8 cellular contexts compared by ENCODE assay signal in the genomic region with DNA sequence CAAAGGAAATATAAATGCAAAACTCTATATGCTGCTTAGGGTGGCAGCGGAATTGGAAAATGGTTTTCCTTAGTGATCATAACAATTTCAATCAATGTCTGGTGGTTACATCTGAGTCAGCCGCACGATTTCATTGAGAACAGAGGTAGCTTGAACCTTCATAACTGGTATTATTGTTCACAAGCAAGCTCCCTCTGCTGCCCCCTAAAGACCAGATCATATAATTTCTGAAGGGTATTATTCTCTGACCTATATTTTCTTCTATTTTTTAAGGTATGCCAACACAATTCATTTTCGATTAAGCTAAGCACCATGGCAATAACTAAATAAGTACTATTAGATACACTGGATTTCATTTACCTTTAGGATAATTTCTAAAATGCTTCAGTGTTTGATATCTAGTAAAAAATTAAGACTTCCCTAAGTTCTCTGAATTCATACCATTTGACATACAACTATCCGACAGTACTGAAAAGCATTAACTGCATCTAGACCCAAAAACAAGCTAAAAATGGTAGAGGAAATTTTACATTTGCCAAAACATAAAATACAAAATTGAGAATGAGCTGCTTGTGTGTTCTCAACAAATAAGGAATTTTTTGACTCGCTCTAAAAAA.
DNase-seq lines count a peak whose midpoint lies in the region; TF ChIP-seq lines count a peak whose summit lies in the region.

No MANE protein-coding gene starts in this region.

- no peaks in the 10 kb centered on the region for H3K36me3 ChIP-seq in SU-DHL-6 (ENCODE audit: low read length)

- no peak overlapping the region for H3K4me3 ChIP-seq in SU-DHL-6 (ENCODE audit: insufficient read depth, low read length, poor library complexity, severe bottlenecking)

- no peaks in the 10 kb centered on the region for H3K9me2 ChIP-seq in SU-DHL-6 (replicated peaks; ENCODE audit: insufficient read depth, low read length)

- peak; percentile 31 for DNase-seq in GM10266 (ENCODE audit: extremely low spot score)
- peak; percentile 70 to 72 for DNase-seq in Kasumi-1 (lab: John Stamatoyannopoulos, UW)
- DNase-seq in iPS DF 4.7 (ENCODE audit: extremely low read depth, low spot score) = peak; percentile 14
- DNase-seq in NCI-H2107 treated with DMSO at 0.1 percent for 48 hours (lab: John Stamatoyannopoulos, UW; ENCODE audit: unreplicated experiment) = no peak
- no peak for DNase-seq in activated naive CD4-positive, alpha-beta T cell treated with Interleukin-2 at 50 U/mL for 16 hours
- DNase-seq in activated gamma-delta T cell (lab: John Stamatoyannopoulos, UW) = no peak

- no peaks in the 10 kb centered on the region for H4K20me1 ChIP-seq in SU-DHL-6 (ENCODE audit: low read depth, low read length)

- no peak overlapping the region for H3K4me2 ChIP-seq in SU-DHL-6 (ENCODE audit: low read depth, low read length, poor library complexity, severe bottlenecking)

- no peak overlapping the region for H3K9ac ChIP-seq in SU-DHL-6 (ENCODE audit: low read length)

- no peaks in the 10 kb centered on the region for H3K79me2 ChIP-seq in SU-DHL-6 (ENCODE audit: insufficient read depth, low read length)

- H3K27me3 ChIP-seq in SU-DHL-6 (ENCODE audit: low read length) = no peaks in the 10 kb centered on the region

- no peaks in the 10 kb centered on the region for H3F3A ChIP-seq in SU-DHL-6 (ENCODE audit: insufficient read depth)

- no peak overlapping the region for H3K27ac ChIP-seq in 22Rv1
- H3K27ac ChIP-seq in SU-DHL-6 (ENCODE audit: low read depth, low read length) = no peak overlapping the region

- no peaks in the 10 kb centered on the region for H3K9me3 ChIP-seq in SU-DHL-6 (ENCODE audit: insufficient read depth, low read length)

- TF ChIP-seq CTCF in 22Rv1 (IDR thresholded peaks at IDR 0.05) = peak; percentile 91
- peak; percentile 45 for TF ChIP-seq CTCF in GM10266 (IDR thresholded peaks at IDR 0.05; ENCODE audit: control insufficient read depth, insufficient read depth, low read depth, missing control alignments)
- TF ChIP-seq CTCF in SU-DHL-6 (IDR thresholded peaks at IDR 0.05; ENCODE audit: insufficient read depth, low read length, poor library complexity, severe bottlenecking) = peak; percentile 32

- H2AFZ ChIP-seq in SU-DHL-6 (ENCODE audit: low read depth, low read length, severe bottlenecking) = no peak overlapping the region

Comparison
In these comparisons a context has a peak if more than half of its experiments do, and no peak if none do; other contexts are left out.
1. CTCF ChIP-seq: peak in every context shown above with its lines; median percentile 91 in 22Rv1; 45 in GM10266; 32 in SU-DHL-6.
2. DNase-seq: peak in GM10266 (single experiment), Kasumi-1 (2 of 2) and iPS DF 4.7 (single experiment); none in NCI-H2107 treated with DMSO at 0.1 percent for 48 hours (single experiment), activated naive CD4-positive, alpha-beta T cell treated with Interleukin-2 at 50 U/mL for 16 hours (single experiment) and activated gamma-delta T cell (single experiment).